Comparison of ENCODE assay signal across 17 cellular contexts in the genomic region with DNA sequence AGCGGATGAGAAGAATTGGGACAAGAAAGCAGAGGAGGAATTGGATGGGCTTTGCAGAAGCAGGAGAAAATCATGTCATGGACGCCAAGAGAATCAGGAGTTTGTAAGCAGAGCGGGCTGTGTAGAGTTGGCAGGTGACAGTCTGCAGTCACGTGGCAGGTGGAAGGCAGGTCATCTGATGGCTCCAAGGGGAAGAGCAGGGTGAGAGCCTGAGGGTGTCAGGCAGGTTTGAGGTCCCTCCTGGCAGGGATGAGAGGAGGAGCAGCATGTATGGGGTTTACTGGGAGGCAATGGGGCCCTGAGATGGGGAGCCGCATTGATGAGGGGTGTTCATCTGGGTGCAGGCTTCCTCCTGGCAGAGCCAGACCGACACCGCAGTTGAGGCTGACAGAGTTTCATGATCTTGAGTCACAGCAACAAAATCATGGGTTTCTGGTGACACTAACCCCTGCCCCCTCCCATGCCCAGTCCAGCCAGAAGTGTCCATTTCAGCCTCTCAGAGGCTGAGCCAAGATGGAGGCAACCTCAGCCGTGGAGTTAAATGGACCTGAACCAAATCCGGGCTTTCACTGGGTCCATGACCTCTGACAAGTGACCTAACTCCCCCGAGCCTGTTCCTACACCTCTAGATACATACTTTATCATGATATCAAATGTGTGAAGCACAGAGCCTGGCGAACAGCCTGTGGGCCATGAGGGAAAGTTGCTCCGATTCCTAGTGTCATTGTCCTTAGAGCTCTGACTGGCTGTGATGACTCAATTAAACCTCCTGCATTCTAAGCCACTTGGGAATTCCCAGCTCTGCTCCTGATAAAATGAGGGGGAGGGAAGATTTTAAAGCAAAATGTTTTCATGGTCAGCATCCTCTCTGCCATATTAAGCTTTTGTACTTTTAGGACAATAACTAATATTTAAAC. TPM values are rescaled to one million over a fixed set of nuclear protein-coding genes. Genes with fewer than 3 reads are reported as not detected.
DNase-seq lines count a peak whose midpoint lies in the region; FAIRE-seq and TF ChIP-seq lines count a peak whose summit lies in the region.
"Had no signal": no experiment of that assay in that cellular context is flagged by ENCODE, and none has a peak within 500 bp of the region (broad histone marks: within the 10 kb centered on the region; RNA-seq: fewer than 3 reads in every experiment).

No MANE protein-coding gene starts in this region.

- no peak for FAIRE-seq in keratinocyte (lab: Jason Lieb, UNC)
- FAIRE-seq: islet of Langerhans had no signal

- H3K79me2 ChIP-seq in keratinocyte (ENCODE audit: control insufficient read depth, insufficient read depth, low read length), result no peaks in the 10 kb centered on the region

- dilution Hi-C loops in keratinocyte (cut with MboI; ENCODE audit: extremely low pct_ligation_motif_present, low sequenced_read_pairs), result no loop called here

- H3K4me1 ChIP-seq in keratinocyte (ENCODE audit: control insufficient read depth, extremely low read depth, insufficient read depth, low read length) (peaks cover 18% of the 10 kb centered on the region), uterus (peaks cover 0 to 4% of the 10 kb centered on the region in 2 donors), prostate gland (replicated peaks) (no peaks in the 10 kb centered on the region)

- H3K9me3 ChIP-seq in keratinocyte (ENCODE audit: control insufficient read depth, low read depth, low read length), result peaks cover 3% of the 10 kb centered on the region
- H3K9me3 ChIP-seq in uterus, result no peaks in the 10 kb centered on the region
- H3K9me3 ChIP-seq in prostate gland, result no peaks in the 10 kb centered on the region
- H3K9me3 ChIP-seq: ovary had no signal

- 81% methylated on average over 12 of the region's 12 CpGs for WGBS in prostate gland

- peaks cover 22 to 54% of the 10 kb centered on the region in 2 experiments for H3K36me3 ChIP-seq in keratinocyte (ENCODE audit: control insufficient read depth in 2 of 2, extremely low read depth in 1 of 2, insufficient read depth in 2 of 2, low read length in 2 of 2)
- no peaks in the 10 kb centered on the region for H3K36me3 ChIP-seq in uterus
- H3K36me3 ChIP-seq in prostate gland, result peaks cover 0 to 5% of the 10 kb centered on the region in 2 donors
- H3K36me3 ChIP-seq: ovary had no signal

- H3K27me3 ChIP-seq in keratinocyte (ENCODE audit: control insufficient read depth, extremely low read depth, insufficient read depth, low read length), result no peaks in the 10 kb centered on the region
- H3K27me3 ChIP-seq in uterus, result no peaks in the 10 kb centered on the region
- H3K27me3 ChIP-seq in prostate gland (replicated peaks; ENCODE audit: insufficient read depth), result no peaks in the 10 kb centered on the region
- H3K27me3 ChIP-seq: ovary had no signal

- TF ChIP-seq POLR2A in uterus (IDR thresholded peaks at IDR 0.05), result no peak
- no peak for TF ChIP-seq POLR2A in prostate gland (IDR thresholded peaks at IDR 0.05)

- H3K4me3 ChIP-seq in coronary artery (no peak overlapping the region), keratinocyte (ENCODE audit: control insufficient read depth in 2 of 3, extremely low read depth in 1 of 3, insufficient read depth in 2 of 3, low read depth in 1 of 3, low read length in 3 of 3) (no peak overlapping the region), uterus (no peak overlapping the region), prostate gland (no peak overlapping the region)
- H3K4me3 ChIP-seq: ovary had no signal

- TF ChIP-seq CTCF in coronary artery (IDR thresholded peaks at IDR 0.05) (no peak), keratinocyte (optimal IDR thresholded peaks at IDR 0.05 in 1 of 3, IDR thresholded peaks at IDR 0.05 in 1 of 3, conservative IDR thresholded peaks at IDR 0.05 in 1 of 3; ENCODE audit: extremely low read depth in 1 of 3, insufficient read depth in 2 of 3, low read length in 3 of 3) (no peak), uterus (IDR thresholded peaks at IDR 0.05) (no peak), prostate gland (IDR thresholded peaks at IDR 0.05) (no peak)

- no peaks in the 10 kb centered on the region for H3K9me1 ChIP-seq in keratinocyte (ENCODE audit: control insufficient read depth, extremely low read depth, insufficient read depth, low read length)

- intact Hi-C loops in uterus (cut with DNase I; ENCODE audit: low total_unique reads) (no loop called here), prostate gland (cut with DNase I) (no loop called here)

- DNase-seq in NCI-H82 (lab: John Stamatoyannopoulos, UW) (peak; percentile 37), NCI-H82 treated with DMSO at 0.1 percent for 48 hours (lab: John Stamatoyannopoulos, UW; ENCODE audit: unreplicated experiment) (no peak), coronary artery (ENCODE audit: low spot score) (peak; percentile 70), keratinocyte (ENCODE audit: low read depth, low spot score) (no peak), uterus (no peak), LoVo (ENCODE audit: low spot score) (no peak), prostate gland (ENCODE audit: low spot score) (no peak), NCI-H1092 treated with DMSO at 0.1 percent for 48 hours (lab: John Stamatoyannopoulos, UW) (no peak)
- DNase-seq: activated CD4-positive, alpha-beta T cell treated with anti-CD3 and anti-CD28 coated beads for 1 hour; activated gamma-delta T cell treated with Interleukin-2 at 50 U/mL for 16 hours; DND-41; effector memory CD4-positive, alpha-beta T cell; NCI-H2107; ovary; SHP77 treated with DMSO at 0.1 percent for 48 hours had no signal

- H2AFZ ChIP-seq in keratinocyte (ENCODE audit: control insufficient read depth, low read length), result no peak overlapping the region

- H4K20me1 ChIP-seq in keratinocyte (ENCODE audit: control insufficient read depth, extremely low read depth, insufficient read depth, low read length), result no peaks in the 10 kb centered on the region

- H3K9ac ChIP-seq in keratinocyte (ENCODE audit: control insufficient read depth, extremely low read depth, insufficient read depth, low read length), result no peak overlapping the region

- H3K27ac ChIP-seq in coronary artery (peak overlapping the region; percentile 59 to 77), keratinocyte (ENCODE audit: control insufficient read depth, insufficient read depth, low read length) (peak overlapping the region; percentile 58), uterus (peak overlapping the region; percentile 28 to 36), prostate gland (no peak overlapping the region)
- H3K27ac ChIP-seq: 22Rv1, ovary had no signal

- H3K4me2 ChIP-seq in keratinocyte (ENCODE audit: control insufficient read depth, extremely low read depth, insufficient read depth, low read depth, low read length), result no peak overlapping the region

RNA-seq across cellular contexts. Expression of a gene that starts 36.1 kb away (rescaled TPM):
- 6.5 to 7.3 TPM (median 7.1 TPM) in 3 replicates for polyA plus RNA-seq in keratinocyte
- polyA plus RNA-seq in keratinocyte (2011; ENCODE audit: low read depth), result 3.8 TPM
- 5.3 and 7.7 TPM in 2 replicates for polyA plus RNA-seq in keratinocyte (2011; cell fraction: cytosol; rRNA removed)
- polyA plus RNA-seq in keratinocyte (2011; cell fraction: nucleus; rRNA removed), result 23.8 and 31.2 TPM in 2 replicates
- 4.2 and 16.1 TPM in 2 replicates for polyA plus RNA-seq in keratinocyte (2012; ENCODE audit: low replicate concordance)
- polyA minus RNA-seq in keratinocyte, result 10.2 to 23.4 TPM (median 15.7 TPM) in 3 replicates
- 30.5 TPM for polyA minus RNA-seq in keratinocyte (2011; cell fraction: cytosol; rRNA and poly(A)+ RNA removed)
- polyA minus RNA-seq in keratinocyte (2011; cell fraction: nucleus; rRNA and poly(A)+ RNA removed), result 31.4 and 40.2 TPM in 2 replicates
- total RNA-seq in uterus (10 to 100 TPM in 3 of 4 donors, 1 to 10 TPM in 1; 4.9 to 48.3 (median 38.0) TPM), prostate gland (10 to 100 TPM; 49.0 to 55.7 TPM)

RNA-seq across cellular contexts. Expression of a gene that starts 38.7 kb away (rescaled TPM):
- 1.1 to 1.7 TPM (median 1.1 TPM) in 3 replicates for polyA plus RNA-seq in keratinocyte
- 4.2 TPM for polyA plus RNA-seq in keratinocyte (2011; ENCODE audit: low read depth)
- 0.68 and 1.1 TPM in 2 replicates for polyA plus RNA-seq in keratinocyte (2011; cell fraction: cytosol; rRNA removed)
- 5.5 and 6.3 TPM in 2 replicates for polyA plus RNA-seq in keratinocyte (2011; cell fraction: nucleus; rRNA removed)
- 1.8 and 3.7 TPM in 2 replicates for polyA plus RNA-seq in keratinocyte (2012; ENCODE audit: low replicate concordance)
- polyA minus RNA-seq in keratinocyte, result 4.0 to 5.0 TPM (median 4.3 TPM) in 3 replicates
- polyA minus RNA-seq in keratinocyte (2011; cell fraction: cytosol; rRNA and poly(A)+ RNA removed), result 2.3 TPM
- polyA minus RNA-seq in keratinocyte (2011; cell fraction: nucleus; rRNA and poly(A)+ RNA removed), result 4.7 and 9.3 TPM in 2 replicates
- total RNA-seq in uterus, result 10 to 100 TPM in 3 of 4 donors, 1 to 10 TPM in 1; 5.6 to 21.8 (median 14.8) TPM
- total RNA-seq in prostate gland, result 10 to 100 TPM in 1 of 2 donors, 1 to 10 TPM in 1; 7.6 to 11.0 TPM

Comparison
In these comparisons a context has a peak if more than half of its experiments do, and no peak if none do; other contexts are left out.
1. DNase-seq: peak in NCI-H82 (single experiment) and coronary artery (single experiment); none in NCI-H82 treated with DMSO at 0.1 percent for 48 hours (single experiment), keratinocyte (single experiment), uterus (0 of 2), LoVo (single experiment), prostate gland (single experiment) and NCI-H1092 treated with DMSO at 0.1 percent for 48 hours (single experiment).
2. H3K27ac ChIP-seq: peak in coronary artery (2 of 2), keratinocyte (single experiment) and uterus (2 of 2); none in prostate gland (0 of 2).